ENCODE assay signal across 22 cellular contexts in genomic region chr7:5613607-5614006, GRCh38. TPM values are rescaled to one million over a fixed set of nuclear protein-coding genes. Genes with fewer than 3 reads are reported as not detected.
A peak's percentile ranks its signal among the peaks of the same experiment; 100 is the strongest.
DNase-seq lines count a peak whose midpoint lies in the region; ATAC-seq and TF ChIP-seq lines count a peak whose summit lies in the region.
"Had no signal": no experiment of that assay in that cellular context is flagged by ENCODE, and none has a peak within 500 bp of the region (broad histone marks: within the 10 kb centered on the region; RNA-seq: fewer than 3 reads in every experiment).

No MANE protein-coding gene starts in this region.

- H3K4ac ChIP-seq in H9 (ENCODE audit: low read depth, low read length) (no peak overlapping the region), mesendoderm (ENCODE audit: low read depth, low read length) (no peak overlapping the region)

- H3K4me3 Mint-ChIP-seq in H9 (no peak overlapping the region), T-helper 17 cell (no peak overlapping the region), osteocyte (ENCODE audit: unreplicated experiment) (no peak overlapping the region), natural killer cell (no peak overlapping the region)
- H3K4me3 Mint-ChIP-seq: CD8-positive, alpha-beta T cell had no signal

- H3K4me3 ChIP-seq in mesendoderm (ENCODE audit: low read length): no peak overlapping the region
- H3K4me3 ChIP-seq: BLaER1, GM12878 had no signal

- no peak for TF ChIP-seq CTCF in H9 (conservative IDR thresholded peaks at IDR 0.05)
- TF ChIP-seq CTCF in osteocyte (IDR thresholded peaks at IDR 0.05): no peak
- TF ChIP-seq CTCF in natural killer cell (IDR thresholded peaks at IDR 0.05): no peak

- H3K27ac ChIP-seq in H9 (ENCODE audit: insufficient read length, low read depth, low read length) (no peak overlapping the region), mesendoderm (ENCODE audit: low read depth, low read length) (no peak overlapping the region)
- H3K27ac ChIP-seq: BLaER1 had no signal

- no peaks in the 10 kb centered on the region for H3K27me3 Mint-ChIP-seq in H9 (ENCODE audit: low read depth)
- H3K27me3 Mint-ChIP-seq in T-helper 17 cell: no peaks in the 10 kb centered on the region
- H3K27me3 Mint-ChIP-seq in osteocyte (ENCODE audit: unreplicated experiment): no peaks in the 10 kb centered on the region
- H3K27me3 Mint-ChIP-seq in natural killer cell (ENCODE audit: low read depth in 2 of 2): no peaks in the 10 kb centered on the region

- H3K23ac ChIP-seq in H9 (ENCODE audit: insufficient read length, low read depth, low read length) (no peak overlapping the region), mesendoderm (ENCODE audit: low read length) (no peak overlapping the region)

- H4K8ac ChIP-seq in H9 (replicated peaks; ENCODE audit: insufficient read length, low read depth, low read length) (peak overlapping the region; percentile 69), mesendoderm (ENCODE audit: low read depth, low read length) (no peak overlapping the region)

- no peak for ATAC-seq in T-helper 17 cell
- no peak for ATAC-seq in natural killer cell
- no peak for ATAC-seq in HG02623 (IDR thresholded peaks at IDR 0.05; ENCODE audit: unreplicated experiment)
- ATAC-seq: CD8-positive, alpha-beta T cell; GM12878; PC-3 had no signal

- H3K9me3 ChIP-seq in H9 (ENCODE audit: control insufficient read depth, low read depth, low read length): no peaks in the 10 kb centered on the region
- no peaks in the 10 kb centered on the region for H3K9me3 ChIP-seq in T-helper 17 cell (ENCODE audit: control insufficient read depth, low read length, poor library complexity, severe bottlenecking)
- H3K9me3 ChIP-seq: BLaER1 had no signal

- H3K9ac ChIP-seq in H9 (ENCODE audit: extremely low read depth, insufficient read length, low read length) (no peak overlapping the region), mesendoderm (ENCODE audit: low read length) (no peak overlapping the region)
- H3K9ac ChIP-seq: BLaER1 had no signal

- no peaks in the 10 kb centered on the region for H3K79me2 ChIP-seq in H9 (ENCODE audit: insufficient read depth, low read length)
- H3K79me2 ChIP-seq in mesendoderm (ENCODE audit: control insufficient read depth, insufficient read depth, low read length): no peaks in the 10 kb centered on the region

- H3K9me3 Mint-ChIP-seq in H9: no peaks in the 10 kb centered on the region
- H3K9me3 Mint-ChIP-seq in osteocyte (ENCODE audit: unreplicated experiment): no peaks in the 10 kb centered on the region
- no peaks in the 10 kb centered on the region for H3K9me3 Mint-ChIP-seq in natural killer cell
- H3K9me3 Mint-ChIP-seq: CD8-positive, alpha-beta T cell had no signal

- H2BK20ac ChIP-seq in H9 (ENCODE audit: low read depth, low read length, poor library complexity, severe bottlenecking): no peak overlapping the region

- H4K91ac ChIP-seq in H9 (ENCODE audit: insufficient read length, low read depth, low read length): peak overlapping the region; percentile 35

- H4K5ac ChIP-seq in H9 (ENCODE audit: insufficient read length, low read depth, low read length) (no peak overlapping the region), mesendoderm (ENCODE audit: low read length) (no peak overlapping the region)

- H3K23me2 ChIP-seq in H9 (ENCODE audit: insufficient read length, low read depth, low read length, poor library complexity, severe bottlenecking): no peaks in the 10 kb centered on the region

- no peak overlapping the region for H2AFZ ChIP-seq in H9 (ENCODE audit: low read length)

- no peak overlapping the region for H2BK5ac ChIP-seq in H9 (ENCODE audit: insufficient read length, low read length)
- no peak overlapping the region for H2BK5ac ChIP-seq in mesendoderm (ENCODE audit: low read length)

- H3K36me3 ChIP-seq in mesendoderm (ENCODE audit: control insufficient read depth, insufficient read depth, low read length): no peaks in the 10 kb centered on the region

- H4K20me1 ChIP-seq in H9 (ENCODE audit: control insufficient read depth, insufficient read depth, insufficient read length): no peaks in the 10 kb centered on the region

- WGBS in H9 (ENCODE audit: extremely low coverage, insufficient read length, low lambda C conversion rate): no CpG with 5 or more reads among the region's 5 CpGs
- no CpG with 5 or more reads among the region's 5 CpGs for WGBS in mesendoderm (ENCODE audit: extremely low coverage, insufficient coverage, low lambda C conversion rate)

- intact Hi-C loops in natural killer cell (cut with micrococcal nuclease): no loop called here

- H3K4me1 ChIP-seq in H9 (ENCODE audit: insufficient read depth, low read length) (no peaks in the 10 kb centered on the region; the same call in 1 of the 2 replicates), mesendoderm (ENCODE audit: control insufficient read depth, low read depth, low read length) (peaks cover 1% of the 10 kb centered on the region)

- H2BK120ac ChIP-seq in H9 (ENCODE audit: low read depth, low read length, poor library complexity, severe bottlenecking): no peak overlapping the region
- H2BK120ac ChIP-seq in mesendoderm (ENCODE audit: low read depth, low read length): no peak overlapping the region

- H3K18ac ChIP-seq in H9 (ENCODE audit: insufficient read length, low read depth, low read length) (no peak overlapping the region), mesendoderm (ENCODE audit: low read length) (no peak overlapping the region)

- H3K36me3 Mint-ChIP-seq in H9 (ENCODE audit: insufficient read depth in 1 of 3, low read depth in 3 of 3) (0 out of 7 replicates have a peak, but pooled peaks cover 0 to 1% (median under 1%) of the 10 kb centered on the region in 3 experiments), T-helper 17 cell (ENCODE audit: low read depth) (no peaks in the 10 kb centered on the region), osteocyte (ENCODE audit: unreplicated experiment) (no peaks in the 10 kb centered on the region), natural killer cell (no peaks in the 10 kb centered on the region)

- H3K4me1 Mint-ChIP-seq in H9 (peaks cover 2 to 9% of the 10 kb centered on the region in 2 experiments; a peak in 3 of 4 replicates), T-helper 17 cell (peaks cover 2% of the 10 kb centered on the region), osteocyte (ENCODE audit: unreplicated experiment) (peaks cover 6% of the 10 kb centered on the region), natural killer cell (no peaks in the 10 kb centered on the region)

- H3K56ac ChIP-seq in H9 (ENCODE audit: insufficient read length, low read depth, low read length) (no peak overlapping the region), mesendoderm (ENCODE audit: low read length) (peak overlapping the region; percentile 46)

- H3K14ac ChIP-seq in H9 (ENCODE audit: insufficient read depth, low read length): no peak overlapping the region; the same call in 1 of the 2 replicates

- H3K27ac Mint-ChIP-seq in H9 (peak overlapping the region; percentile 16 to 90 (median 55); a peak in 2 of 7 replicates), T-helper 17 cell (peak overlapping the region; percentile 57), osteocyte (ENCODE audit: unreplicated experiment) (peak overlapping the region; percentile 31), natural killer cell (no peak overlapping the region)
- H3K27ac Mint-ChIP-seq: CD8-positive, alpha-beta T cell had no signal

- no peak for DNase-seq in H9
- DNase-seq in T-helper 17 cell: no peak
- no peak for DNase-seq in mesendoderm
- DNase-seq in osteocyte (ENCODE audit: extremely low spot score, unreplicated experiment): no peak
- DNase-seq in mesenteric fat pad (ENCODE audit: low spot score): no peak
- no peak for DNase-seq in natural killer cell
- DNase-seq in activated T-cell treated with anti-CD3 and anti-CD28 coated beads for 4 hours: no peak
- DNase-seq: Calu3; CD8-positive, alpha-beta T cell; HCEC 1CT; KBM-7; NCI-H1105; NCI-H187; NCI-H2107; NCI-H510A; NCI-H82; PC-3; RPMI8226; SIG-M5 had no signal

- no peak overlapping the region for H3T11ph ChIP-seq in H9 (ENCODE audit: low read length)

- H2BK15ac ChIP-seq in H9 (ENCODE audit: low read depth, low read length) (peak overlapping the region; percentile 44; the same call in 1 of the 2 replicates), mesendoderm (replicated peaks; ENCODE audit: low read depth) (no peak overlapping the region)

- H3K79me1 ChIP-seq in H9 (ENCODE audit: insufficient read depth, low read depth, low read length, poor library complexity, severe bottlenecking) (no peaks in the 10 kb centered on the region), mesendoderm (ENCODE audit: low read length) (no peaks in the 10 kb centered on the region)

- H3K4me2 ChIP-seq in H9 (ENCODE audit: insufficient read depth, insufficient read length, low read length): no peak overlapping the region
- no peak overlapping the region for H3K4me2 ChIP-seq in mesendoderm (ENCODE audit: low read length)
- H3K4me2 ChIP-seq: BLaER1 had no signal

- H3K27me3 ChIP-seq in H9 (ENCODE audit: insufficient read depth, low read length) (no peaks in the 10 kb centered on the region), mesendoderm (ENCODE audit: insufficient read depth, low read length, poor library complexity) (no peaks in the 10 kb centered on the region)
- H3K27me3 ChIP-seq: BLaER1 had no signal

- H2AK5ac ChIP-seq in H9 (ENCODE audit: insufficient read length, low read length) (no peak overlapping the region), mesendoderm (ENCODE audit: low read length) (no peak overlapping the region)

- no peak overlapping the region for H2BK12ac ChIP-seq in H9 (ENCODE audit: insufficient read length, low read depth, low read length)

RNA-seq across cellular contexts. Expression of gene FSCN1, which starts 21.0 kb away (rescaled TPM):
- 293 and 302 TPM in 2 replicates for total RNA-seq in H9 (2021)
- 10 to 100 TPM in 1 of 2 donors, 1 to 10 TPM in 1; 8.6 to 10.0 TPM for total RNA-seq in T-helper 17 cell
- polyA plus RNA-seq in mesendoderm (2013, experiment 1 of 2): 429 TPM
- 421 TPM for polyA plus RNA-seq in mesendoderm (2013, experiment 2 of 2)
- total RNA-seq in osteocyte: 186 and 199 TPM in 2 replicates
- 43.1 TPM for total RNA-seq in mesenteric fat pad
- total RNA-seq in natural killer cell: 1 to 10 TPM; 3.7 to 6.4 (median 4.8) TPM

Comparison
In these comparisons a context has a peak if more than half of its experiments do, and no peak if none do; other contexts are left out.
1. H3K27ac Mint-ChIP-seq: peak in H9 (3 of 3), T-helper 17 cell (single experiment) and osteocyte (single experiment); none in natural killer cell (0 of 2).